In the genomic region with DNA sequence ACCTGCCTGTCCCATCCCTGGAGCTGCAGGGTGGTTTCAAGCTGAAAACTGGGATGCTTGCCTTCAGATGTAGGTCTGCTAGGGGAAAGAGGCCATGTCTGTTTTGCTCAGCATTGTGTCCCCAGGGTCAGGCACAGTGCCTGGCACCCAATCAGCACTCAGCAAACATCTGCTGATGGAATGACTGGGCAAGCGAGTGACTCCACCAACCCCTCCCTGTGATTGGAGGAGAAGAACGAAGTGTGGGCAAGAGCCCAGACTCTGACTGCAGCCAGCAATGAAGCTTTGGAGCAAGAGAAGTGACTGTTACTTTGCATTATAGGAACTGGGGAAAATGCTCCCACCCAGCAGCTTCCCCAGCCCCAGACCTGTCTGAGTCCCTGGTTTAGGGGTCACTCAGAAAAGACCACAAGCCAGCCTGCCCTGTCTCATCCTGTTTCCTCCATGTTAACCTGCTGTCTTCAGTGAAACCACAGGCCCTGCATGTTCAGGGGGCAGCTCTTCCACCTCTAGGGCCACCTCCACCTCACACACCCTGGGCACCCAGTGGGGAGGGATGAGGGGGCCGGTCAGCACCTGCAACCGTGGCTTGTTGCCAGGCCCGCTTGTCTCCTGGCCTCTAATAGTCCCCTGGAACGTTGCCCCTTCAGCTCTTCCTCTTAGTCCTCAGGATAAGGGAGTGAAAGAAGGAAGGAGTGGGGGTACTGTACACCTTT, we compare ENCODE assay signal across 16 cellular contexts.
DNase-seq lines count a peak whose midpoint lies in the region; ATAC-seq and TF ChIP-seq lines count a peak whose summit lies in the region.
"Had no signal": no experiment of that assay in that cellular context is flagged by ENCODE, and none has a peak within 500 bp of the region (broad histone marks: within the 10 kb centered on the region; RNA-seq: fewer than 3 reads in every experiment).

No MANE protein-coding gene starts in this region.

- H3K27me3 ChIP-seq in stomach, result no peaks in the 10 kb centered on the region
- H3K27me3 ChIP-seq: sigmoid colon had no signal

- no peaks in the 10 kb centered on the region for H3K9me3 ChIP-seq in stomach
- H3K9me3 ChIP-seq: sigmoid colon had no signal

- H3K27ac Mint-ChIP-seq in chondrocyte (ENCODE audit: unreplicated experiment), result no peak overlapping the region
- H3K27ac Mint-ChIP-seq: activated naive CD8-positive, alpha-beta T cell treated with anti-CD3 and anti-CD28 coated beads, Interleukin-2, amount 10 ng/mL, durations not matched to agents 7 days and 5 days had no signal

- H3K4me3 ChIP-seq in HFF-Myc (replicated peaks; ENCODE audit: low read depth, low read length) (no peak overlapping the region), stomach (no peak overlapping the region)
- H3K4me3 ChIP-seq: sigmoid colon had no signal

- in situ Hi-C loops in GM13977 (cut with MboI; ENCODE audit: low pct_unique_long_range_greater_than_20kb, low sequenced_read_pairs, unreplicated experiment), result no loop called here

- intact Hi-C loops in stomach (cut with DNase I; ENCODE audit: low total_unique reads), result no loop called here

- H3K36me3 ChIP-seq in stomach, result no peaks in the 10 kb centered on the region
- H3K36me3 ChIP-seq: sigmoid colon had no signal

- no peak for ATAC-seq in HG02870 (IDR thresholded peaks at IDR 0.05; ENCODE audit: unreplicated experiment)
- ATAC-seq: stimulated activated naive CD8-positive, alpha-beta T cell treated with anti-CD3 and anti-CD28 coated beads, Interleukin-15, Interleukin-2, amounts not matched to agents 100 U/mL and 50 U/mL, for 24 hours had no signal

- no peak for TF ChIP-seq CTCF in HFF-Myc (IDR thresholded peaks at IDR 0.05; ENCODE audit: low read depth, low read length, missing control alignments)
- no peak for TF ChIP-seq CTCF in chondrocyte (IDR thresholded peaks at IDR 0.05)
- no peak for TF ChIP-seq CTCF in stomach (IDR thresholded peaks at IDR 0.05)
- no peak for TF ChIP-seq CTCF in GM13977 (IDR thresholded peaks at IDR 0.05; ENCODE audit: extremely low read depth, insufficient read depth, missing control alignments)

- DNase-seq in HFF-Myc (ENCODE audit: extremely low read depth, low read depth), result peak; percentile 7
- peak; percentile 59 for DNase-seq in chondrocyte (ENCODE audit: low spot score)
- peak; percentile 86 to 89 for DNase-seq in hippocampal formation (lab: John Stamatoyannopoulos, UW)
- DNase-seq in stomach, result peak; percentile 64
- DNase-seq in NCI-H2227 (lab: John Stamatoyannopoulos, UW; ENCODE audit: unreplicated experiment), result no peak
- DNase-seq in NCI-H1436 (lab: John Stamatoyannopoulos, UW), result no peak
- DNase-seq in GM13977 (ENCODE audit: low spot score), result no peak
- DNase-seq: activated CD4-positive, CD25-positive, alpha-beta regulatory T cell; activated naive CD8-positive, alpha-beta T cell treated with anti-CD3 and anti-CD28 coated beads, Interleukin-2, amount 10 ng/mL, durations not matched to agents 7 days and 5 days; CD8-positive, alpha-beta memory T cell; H7; MM.1S; sigmoid colon; stimulated activated naive CD8-positive, alpha-beta T cell treated with anti-CD3 and anti-CD28 coated beads, Interleukin-15, Interleukin-2, amounts not matched to agents 100 U/mL and 50 U/mL, for 24 hours; SW 1271 had no signal

- H3K4me3 Mint-ChIP-seq in chondrocyte (ENCODE audit: unreplicated experiment), result no peak overlapping the region
- H3K4me3 Mint-ChIP-seq: activated naive CD8-positive, alpha-beta T cell treated with anti-CD3 and anti-CD28 coated beads, Interleukin-2, amount 10 ng/mL, durations not matched to agents 7 days and 5 days; CD8-positive, alpha-beta memory T cell had no signal

- no peaks in the 10 kb centered on the region for H3K4me1 Mint-ChIP-seq in chondrocyte (ENCODE audit: low read depth)
- H3K4me1 Mint-ChIP-seq: activated naive CD8-positive, alpha-beta T cell treated with anti-CD3 and anti-CD28 coated beads, Interleukin-2, amount 10 ng/mL, durations not matched to agents 7 days and 5 days; CD8-positive, alpha-beta memory T cell had no signal

- peaks cover 0 to 21% (median 9%) of the 10 kb centered on the region in 4 donors for H3K4me1 ChIP-seq in stomach
- H3K4me1 ChIP-seq: sigmoid colon had no signal

- TF ChIP-seq POLR2A in stomach (IDR thresholded peaks at IDR 0.05), result no peak

- H3K27ac ChIP-seq in stomach, result no peak overlapping the region
- H3K27ac ChIP-seq: sigmoid colon had no signal

- whole genome bisulfite sequencing in stomach, 5 donors, result 26 to 57% (median 43%) methylated on average over 6 of the region's 6 CpGs

- no peaks in the 10 kb centered on the region for H3K9me3 Mint-ChIP-seq in chondrocyte (ENCODE audit: low read depth)
- H3K9me3 Mint-ChIP-seq: activated naive CD8-positive, alpha-beta T cell treated with anti-CD3 and anti-CD28 coated beads, Interleukin-2, amount 10 ng/mL, durations not matched to agents 7 days and 5 days; CD8-positive, alpha-beta memory T cell had no signal

- H3K27me3 Mint-ChIP-seq in chondrocyte (ENCODE audit: low read depth), result peaks cover 57% of the 10 kb centered on the region

- TF ChIP-seq EP300 in stomach (IDR thresholded peaks at IDR 0.05), result no peak

- H3K36me3 Mint-ChIP-seq in chondrocyte (ENCODE audit: low read depth), result no peaks in the 10 kb centered on the region
- H3K36me3 Mint-ChIP-seq: activated naive CD8-positive, alpha-beta T cell treated with anti-CD3 and anti-CD28 coated beads, Interleukin-2, amount 10 ng/mL, durations not matched to agents 7 days and 5 days had no signal

Comparison
In these comparisons a context has a peak if more than half of its experiments do, and no peak if none do; other contexts are left out.
1. DNase-seq: peak in HFF-Myc (single experiment), chondrocyte (single experiment), hippocampal formation (2 of 2) and stomach (single experiment); none in NCI-H2227 (single experiment), NCI-H1436 (single experiment) and GM13977 (single experiment).